Comparison of ENCODE assay signal across 2 cellular contexts in the genomic region with DNA sequence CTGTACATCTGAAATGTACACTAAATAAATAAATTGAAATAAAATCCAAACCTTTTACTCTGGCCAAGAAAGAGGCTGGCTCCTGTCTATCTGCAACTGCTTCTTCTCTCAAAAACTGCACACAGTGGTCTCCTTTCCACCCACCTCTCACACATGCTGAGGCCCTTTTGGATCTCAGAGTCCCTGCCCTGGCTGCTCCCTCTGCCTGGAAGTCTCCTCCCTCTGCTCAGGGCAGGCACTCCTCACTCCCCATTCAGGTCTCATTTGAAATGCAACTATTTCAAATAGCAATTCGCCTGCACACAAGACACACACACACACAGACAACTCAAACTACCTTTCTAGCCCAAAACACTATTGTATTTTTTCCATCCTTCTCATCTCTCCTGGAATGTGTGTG.
TF ChIP-seq lines count a peak whose summit lies in the region.

No MANE protein-coding gene starts in this region.

TF ChIP-seq in GM23338, 12 proteins besides CTCF, POLR2A, EP300 and RAD21 (continued from another document):
- TF ChIP-seq, protein P1, sequence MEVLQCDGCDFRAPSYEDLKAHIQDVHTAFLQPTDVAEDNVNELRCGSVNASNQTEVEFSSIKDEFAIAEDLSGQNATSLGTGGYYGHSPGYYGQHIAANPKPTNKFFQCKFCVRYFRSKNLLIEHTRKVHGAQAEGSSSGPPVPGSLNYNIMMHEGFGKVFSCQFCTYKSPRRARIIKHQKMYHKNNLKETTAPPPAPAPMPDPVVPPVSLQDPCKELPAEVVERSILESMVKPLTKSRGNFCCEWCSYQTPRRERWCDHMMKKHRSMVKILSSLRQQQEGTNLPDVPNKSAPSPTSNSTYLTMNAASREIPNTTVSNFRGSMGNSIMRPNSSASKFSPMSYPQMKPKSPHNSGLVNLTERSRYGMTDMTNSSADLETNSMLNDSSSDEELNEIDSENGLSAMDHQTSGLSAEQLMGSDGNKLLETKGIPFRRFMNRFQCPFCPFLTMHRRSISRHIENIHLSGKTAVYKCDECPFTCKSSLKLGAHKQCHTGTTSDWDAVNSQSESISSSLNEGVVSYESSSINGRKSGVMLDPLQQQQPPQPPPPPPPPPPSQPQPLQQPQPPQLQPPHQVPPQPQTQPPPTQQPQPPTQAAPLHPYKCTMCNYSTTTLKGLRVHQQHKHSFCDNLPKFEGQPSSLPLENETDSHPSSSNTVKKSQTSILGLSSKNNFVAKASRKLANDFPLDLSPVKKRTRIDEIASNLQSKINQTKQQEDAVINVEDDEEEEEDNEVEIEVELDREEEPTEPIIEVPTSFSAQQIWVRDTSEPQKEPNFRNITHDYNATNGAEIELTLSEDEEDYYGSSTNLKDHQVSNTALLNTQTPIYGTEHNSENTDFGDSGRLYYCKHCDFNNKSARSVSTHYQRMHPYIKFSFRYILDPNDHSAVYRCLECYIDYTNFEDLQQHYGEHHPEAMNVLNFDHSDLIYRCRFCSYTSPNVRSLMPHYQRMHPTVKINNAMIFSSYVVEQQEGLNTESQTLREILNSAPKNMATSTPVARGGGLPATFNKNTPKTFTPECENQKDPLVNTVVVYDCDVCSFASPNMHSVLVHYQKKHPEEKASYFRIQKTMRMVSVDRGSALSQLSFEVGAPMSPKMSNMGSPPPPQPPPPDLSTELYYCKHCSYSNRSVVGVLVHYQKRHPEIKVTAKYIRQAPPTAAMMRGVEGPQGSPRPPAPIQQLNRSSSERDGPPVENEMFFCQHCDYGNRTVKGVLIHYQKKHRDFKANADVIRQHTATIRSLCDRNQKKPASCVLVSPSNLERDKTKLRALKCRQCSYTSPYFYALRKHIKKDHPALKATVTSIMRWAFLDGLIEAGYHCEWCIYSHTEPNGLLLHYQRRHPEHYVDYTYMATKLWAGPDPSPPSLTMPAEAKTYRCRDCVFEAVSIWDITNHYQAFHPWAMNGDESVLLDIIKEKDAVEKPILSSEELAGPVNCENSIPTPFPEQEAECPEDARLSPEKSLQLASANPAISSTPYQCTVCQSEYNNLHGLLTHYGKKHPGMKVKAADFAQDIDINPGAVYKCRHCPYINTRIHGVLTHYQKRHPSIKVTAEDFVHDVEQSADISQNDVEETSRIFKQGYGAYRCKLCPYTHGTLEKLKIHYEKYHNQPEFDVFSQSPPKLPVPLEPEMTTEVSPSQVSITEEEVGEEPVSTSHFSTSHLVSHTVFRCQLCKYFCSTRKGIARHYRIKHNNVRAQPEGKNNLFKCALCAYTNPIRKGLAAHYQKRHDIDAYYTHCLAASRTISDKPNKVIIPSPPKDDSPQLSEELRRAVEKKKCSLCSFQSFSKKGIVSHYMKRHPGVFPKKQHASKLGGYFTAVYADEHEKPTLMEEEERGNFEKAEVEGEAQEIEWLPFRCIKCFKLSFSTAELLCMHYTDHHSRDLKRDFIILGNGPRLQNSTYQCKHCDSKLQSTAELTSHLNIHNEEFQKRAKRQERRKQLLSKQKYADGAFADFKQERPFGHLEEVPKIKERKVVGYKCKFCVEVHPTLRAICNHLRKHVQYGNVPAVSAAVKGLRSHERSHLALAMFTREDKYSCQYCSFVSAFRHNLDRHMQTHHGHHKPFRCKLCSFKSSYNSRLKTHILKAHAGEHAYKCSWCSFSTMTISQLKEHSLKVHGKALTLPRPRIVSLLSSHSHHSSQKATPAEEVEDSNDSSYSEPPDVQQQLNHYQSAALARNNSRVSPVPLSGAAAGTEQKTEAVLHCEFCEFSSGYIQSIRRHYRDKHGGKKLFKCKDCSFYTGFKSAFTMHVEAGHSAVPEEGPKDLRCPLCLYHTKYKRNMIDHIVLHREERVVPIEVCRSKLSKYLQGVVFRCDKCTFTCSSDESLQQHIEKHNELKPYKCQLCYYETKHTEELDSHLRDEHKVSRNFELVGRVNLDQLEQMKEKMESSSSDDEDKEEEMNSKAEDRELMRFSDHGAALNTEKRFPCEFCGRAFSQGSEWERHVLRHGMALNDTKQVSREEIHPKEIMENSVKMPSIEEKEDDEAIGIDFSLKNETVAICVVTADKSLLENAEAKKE (CRISPR knock-in tag; IDR thresholded peaks at IDR 0.05), result no peak
- TF ChIP-seq STAT1 (IDR thresholded peaks at IDR 0.05; ENCODE audit: unreplicated experiment), result no peak

TF ChIP-seq in WTC11, 78 proteins besides CTCF, POLR2A, EP300 and RAD21 (continued from another document):
- TF ChIP-seq AR (CRISPR knock-in tag; IDR thresholded peaks at IDR 0.05) (no peak), USF1 (CRISPR knock-in tag; IDR thresholded peaks at IDR 0.05) (no peak), SOX15 (CRISPR knock-in tag; IDR thresholded peaks at IDR 0.05) (no peak), ZNF232 (CRISPR knock-in tag; IDR thresholded peaks at IDR 0.05) (no peak), AFF4 (CRISPR knock-in tag; IDR thresholded peaks at IDR 0.05; ENCODE audit: borderline replicate concordance) (no peak), TCF7 (CRISPR knock-in tag; IDR thresholded peaks at IDR 0.05; ENCODE audit: low read depth) (no peak), NFATC4 (CRISPR knock-in tag; IDR thresholded peaks at IDR 0.05) (no peak), RORB (CRISPR knock-in tag; IDR thresholded peaks at IDR 0.05) (no peak), IRF1 (CRISPR knock-in tag; IDR thresholded peaks at IDR 0.05) (no peak)
- TF ChIP-seq, protein P2, sequence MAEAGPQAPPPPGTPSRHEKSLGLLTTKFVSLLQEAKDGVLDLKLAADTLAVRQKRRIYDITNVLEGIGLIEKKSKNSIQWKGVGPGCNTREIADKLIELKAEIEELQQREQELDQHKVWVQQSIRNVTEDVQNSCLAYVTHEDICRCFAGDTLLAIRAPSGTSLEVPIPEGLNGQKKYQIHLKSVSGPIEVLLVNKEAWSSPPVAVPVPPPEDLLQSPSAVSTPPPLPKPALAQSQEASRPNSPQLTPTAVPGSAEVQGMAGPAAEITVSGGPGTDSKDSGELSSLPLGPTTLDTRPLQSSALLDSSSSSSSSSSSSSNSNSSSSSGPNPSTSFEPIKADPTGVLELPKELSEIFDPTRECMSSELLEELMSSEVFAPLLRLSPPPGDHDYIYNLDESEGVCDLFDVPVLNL (CRISPR knock-in tag; IDR thresholded peaks at IDR 0.05; ENCODE audit: borderline replicate concordance, low read depth), result no peak
